8 cellular contexts compared by ENCODE assay signal in genomic region chr11:18540207-18541009, GRCh38. TPM values are rescaled to one million over a fixed set of nuclear protein-coding genes. Genes with fewer than 3 reads are reported as not detected.
DNase-seq lines count a peak whose midpoint lies in the region; ATAC-seq and TF ChIP-seq lines count a peak whose summit lies in the region.

No MANE protein-coding gene starts in this region.

- H3K36me3 Mint-ChIP-seq in activated B cell treated with CpG ODN at 0.5 μM for 24 hours (ENCODE audit: low read depth), result peaks cover 27% of the 10 kb centered on the region

- CTCF ChIA-PET in activated B cell treated with CpG ODN at 0.5 μM for 24 hours (lab: Charles Lee), result interaction anchor here (0.7 to 2.8 kb wide), 13 partner anchors 10 to 314 kb away, joined by 3 to 34 read pairs (median 4); partner anchors contain the start of gene TSG101

- DNase-seq in NCI-H510A treated with DMSO at 0.1 percent for 48 hours (lab: John Stamatoyannopoulos, UW), result peak; percentile 47
- DNase-seq in NCI-H510A (lab: John Stamatoyannopoulos, UW), result no peak
- peak; percentile 54 for DNase-seq in Jurkat, Clone E6-1 (ENCODE audit: low read depth, low spot score)
- DNase-seq in activated B cell treated with CpG ODN at 0.5 μM for 24 hours, result no peak
- DNase-seq in left lobe of liver (ENCODE audit: low spot score), result no peak
- DNase-seq in HuH-7.5 (ENCODE audit: low spot score), result no peak

- no peaks in the 10 kb centered on the region for H3K9me3 Mint-ChIP-seq in activated B cell treated with CpG ODN at 0.5 μM for 24 hours

- intact Hi-C loops in activated B cell treated with CpG ODN at 0.5 μM for 24 hours (cut with micrococcal nuclease), result loop anchor here (1.0 kb wide), 4 partner anchors 111 to 425 kb away; no protein-coding TSS in a partner anchor

- ATAC-seq in activated B cell treated with CpG ODN at 0.5 μM for 24 hours (ENCODE audit: low read depth), result peak; percentile 21
- ATAC-seq in left lobe of liver, result peak; percentile 77
- no peak for ATAC-seq in HG02840 (IDR thresholded peaks at IDR 0.05; ENCODE audit: low FRiP score, unreplicated experiment)
- no peak for ATAC-seq in HG02870 (IDR thresholded peaks at IDR 0.05; ENCODE audit: unreplicated experiment)

- POLR2A ChIA-PET in activated B cell treated with CpG ODN at 0.5 μM for 24 hours (lab: Charles Lee), result interaction anchor here (0.6 to 1.4 kb wide), 2 partner anchors 13 to 136 kb away, joined by 3 to 4 read pairs; no protein-coding TSS in a partner anchor

- H3K4me1 Mint-ChIP-seq in activated B cell treated with CpG ODN at 0.5 μM for 24 hours, result no peaks in the 10 kb centered on the region

- no peak overlapping the region for H3K4me3 ChIP-seq in Jurkat, Clone E6-1 (ENCODE audit: low read length)

- no peak overlapping the region for H3K27ac Mint-ChIP-seq in activated B cell treated with CpG ODN at 0.5 μM for 24 hours

- no peak for TF ChIP-seq CTCF in activated B cell treated with CpG ODN at 0.5 μM for 24 hours (IDR thresholded peaks at IDR 0.05)

- H3K27me3 Mint-ChIP-seq in activated B cell treated with CpG ODN at 0.5 μM for 24 hours, result no peaks in the 10 kb centered on the region

- H3K4me3 Mint-ChIP-seq in activated B cell treated with CpG ODN at 0.5 μM for 24 hours, result no peak overlapping the region

RNA-seq across cellular contexts. Expression of gene TSG101, which starts 13.7 kb away (rescaled TPM):
- 133 TPM for polyA plus RNA-seq in Jurkat, Clone E6-1 (2012; ENCODE audit: insufficient read depth, insufficient read length)
- 45.3 and 47.2 TPM in 2 replicates for total RNA-seq in activated B cell treated with CpG ODN at 0.5 μM for 24 hours
- total RNA-seq in left lobe of liver, result 16.8 TPM

RNA-seq across cellular contexts. Expression of gene UEVLD, which starts 48.1 kb away (rescaled TPM):
- polyA plus RNA-seq in Jurkat, Clone E6-1 (2012; ENCODE audit: insufficient read depth, insufficient read length), result not detected
- total RNA-seq in activated B cell treated with CpG ODN at 0.5 μM for 24 hours (12.9 and 18.0 TPM in 2 replicates), left lobe of liver (8.2 TPM)

RNA-seq across cellular contexts. Expression of gene MISFA, which starts 59.2 kb away (rescaled TPM):
- not detected for polyA plus RNA-seq in Jurkat, Clone E6-1 (2012; ENCODE audit: insufficient read depth, insufficient read length)
- total RNA-seq in activated B cell treated with CpG ODN at 0.5 μM for 24 hours, result 1.4 and 2.6 TPM in 2 replicates
- 1.2 TPM for total RNA-seq in left lobe of liver

Comparison
In these comparisons a context has a peak if more than half of its experiments do, and no peak if none do; other contexts are left out.
1. DNase-seq: peak in NCI-H510A treated with DMSO at 0.1 percent for 48 hours (single experiment) and Jurkat, Clone E6-1 (single experiment); none in NCI-H510A (single experiment), activated B cell treated with CpG ODN at 0.5 μM for 24 hours (single experiment), left lobe of liver (single experiment) and HuH-7.5 (single experiment).
2. ATAC-seq: peak in activated B cell treated with CpG ODN at 0.5 μM for 24 hours (single experiment) and left lobe of liver (single experiment); none in HG02840 (single experiment) and HG02870 (single experiment).